In the genomic region with DNA sequence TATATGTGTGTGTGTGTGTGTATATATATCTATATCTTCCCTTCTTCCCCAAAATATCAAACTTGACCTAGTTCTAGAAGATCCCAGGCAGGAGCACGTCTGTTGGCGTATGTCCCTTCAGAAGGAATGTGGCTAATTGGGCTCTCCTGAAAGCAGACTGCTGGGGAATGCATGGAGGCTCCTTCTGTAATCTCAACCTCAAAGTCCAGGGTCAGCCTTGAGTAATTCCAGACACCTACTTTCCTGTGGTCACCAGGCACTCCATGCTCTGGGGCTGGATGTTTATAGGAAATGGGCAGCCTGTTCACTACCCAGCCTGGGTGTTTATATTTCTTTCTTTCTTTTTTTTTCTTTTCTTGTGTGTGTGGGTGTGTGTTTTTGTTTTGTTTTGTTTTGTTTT, we compare ENCODE assay signal across 21 cellular contexts. TPM values are rescaled to one million over a fixed set of nuclear protein-coding genes. Genes with fewer than 3 reads are reported as not detected.
DNase-seq lines count a peak whose midpoint lies in the region; ATAC-seq and TF ChIP-seq lines count a peak whose summit lies in the region.
"Had no signal": no experiment of that assay in that cellular context is flagged by ENCODE, and none has a peak within 500 bp of the region (broad histone marks: within the 10 kb centered on the region; RNA-seq: fewer than 3 reads in every experiment).

No MANE protein-coding gene starts in this region.

- H3K4me1 ChIP-seq in smooth muscle cell (ENCODE audit: low read depth) = no peaks in the 10 kb centered on the region
- H3K4me1 ChIP-seq in mucosa of descending colon (ENCODE audit: low read depth) = no peaks in the 10 kb centered on the region
- H3K4me1 ChIP-seq: BLaER1 had no signal

- H3K9ac ChIP-seq in smooth muscle cell (ENCODE audit: low read depth) = no peak overlapping the region
- H3K9ac ChIP-seq: BLaER1, KMS-11 had no signal

- no peaks in the 10 kb centered on the region for H3K27me3 ChIP-seq in smooth muscle cell (ENCODE audit: low read depth)
- H3K27me3 ChIP-seq: BLaER1, neutrophil had no signal

- H3K4me2 ChIP-seq in smooth muscle cell = peak overlapping the region; percentile 24
- H3K4me2 ChIP-seq: BLaER1, KMS-11 had no signal

- no peaks in the 10 kb centered on the region for H3K9me3 ChIP-seq in smooth muscle cell (replicated peaks; ENCODE audit: low read depth)
- no peaks in the 10 kb centered on the region for H3K9me3 ChIP-seq in mucosa of descending colon
- H3K9me3 ChIP-seq: BLaER1, neutrophil had no signal

- intact Hi-C loops in mucosa of descending colon (cut with DNase I, micrococcal nuclease) = no loop called here

- H4K20me1 ChIP-seq in smooth muscle cell (ENCODE audit: low read depth) = no peaks in the 10 kb centered on the region
- H4K20me1 ChIP-seq: BLaER1 had no signal

- peak overlapping the region; percentile 41 for H3K27ac ChIP-seq in smooth muscle cell (ENCODE audit: low read depth)
- H3K27ac ChIP-seq: BLaER1, KMS-11, neutrophil had no signal

- peak; percentile 14 for DNase-seq in ELR (ENCODE audit: low read depth)
- DNase-seq in amniotic epithelial cell (ENCODE audit: low read depth) = peak; percentile 97
- DNase-seq in left lobe of liver (ENCODE audit: low spot score) = no peak
- DNase-seq in smooth muscle cell (lab: John Stamatoyannopoulos, UW; ENCODE audit: unreplicated experiment) = no peak
- no peak for DNase-seq in NCI-H1092 (lab: John Stamatoyannopoulos, UW)
- DNase-seq in GM10266 (ENCODE audit: extremely low spot score) = no peak
- DNase-seq in mucosa of descending colon = no peak
- DNase-seq: activated CD4-positive, alpha-beta T cell treated with anti-CD3 and anti-CD28 coated beads, Interleukin-2, amount 10 ng/mL, durations not matched to agents 7 days and 5 days; activated naive CD4-positive, alpha-beta T cell treated with anti-CD3 and anti-CD28 coated beads, Interleukin-2, amount 50 U/mL, for 16 hours; DMS153; GOT3; head of caudate nucleus; NCI-H1105; NCI-H2171; stimulated activated CD4-positive, alpha-beta T cell treated with anti-CD3 and anti-CD28 coated beads, Interleukin-4, amount 100 ng/mL, for 1 hour; SW 1271 had no signal

- WGBS in smooth muscle cell (ENCODE audit: low lambda C conversion rate) = 0% methylated on average over 2 of the region's 2 CpGs

- no peaks in the 10 kb centered on the region for H3K79me2 ChIP-seq in smooth muscle cell (ENCODE audit: low read depth)

- no peaks in the 10 kb centered on the region for H3F3A ChIP-seq in smooth muscle cell (ENCODE audit: low read depth)

- no peaks in the 10 kb centered on the region for H3K36me3 ChIP-seq in smooth muscle cell (ENCODE audit: low read depth)
- H3K36me3 ChIP-seq in mucosa of descending colon (ENCODE audit: low read depth) = no peaks in the 10 kb centered on the region
- H3K36me3 ChIP-seq: BLaER1, neutrophil had no signal

- TF ChIP-seq CTCF in smooth muscle cell (IDR thresholded peaks at IDR 0.05; ENCODE audit: borderline replicate concordance, insufficient read depth, poor library complexity, severe bottlenecking) (no peak), GM10266 (IDR thresholded peaks at IDR 0.05; ENCODE audit: control insufficient read depth, insufficient read depth, low read depth, missing control alignments) (no peak), mucosa of descending colon (IDR thresholded peaks at IDR 0.05) (no peak)

- H3K4me3 ChIP-seq in smooth muscle cell = no peak overlapping the region
- H3K4me3 ChIP-seq in mucosa of descending colon = no peak overlapping the region
- H3K4me3 ChIP-seq: BLaER1 had no signal

- ATAC-seq in left lobe of liver = peak; percentile 49
- no peak for ATAC-seq in mucosa of descending colon
- ATAC-seq: Panc1 had no signal

- H2AFZ ChIP-seq in smooth muscle cell (ENCODE audit: low read depth) = no peak overlapping the region

RNA-seq across cellular contexts. Expression of a gene that starts 13.4 kb away (rescaled TPM):
- total RNA-seq in left lobe of liver = 0.25 TPM
- total RNA-seq in smooth muscle cell = not detected in 2 replicates
- polyA plus RNA-seq in smooth muscle cell = not detected in 2 replicates
- 1 to 10 TPM; 2.2 to 6.5 (median 4.5) TPM for total RNA-seq in mucosa of descending colon
- total RNA-seq: activated CD4-positive, alpha-beta T cell treated with anti-CD3 and anti-CD28 coated beads, Interleukin-2, amount 10 ng/mL, durations not matched to agents 7 days and 5 days; mononuclear cell had no signal

Comparison
In these comparisons a context has a peak if more than half of its experiments do, and no peak if none do; other contexts are left out.
1. DNase-seq: peak in ELR (single experiment) and amniotic epithelial cell (single experiment); none in left lobe of liver (single experiment), smooth muscle cell (single experiment), NCI-H1092 (single experiment), GM10266 (single experiment) and mucosa of descending colon (0 of 3).